ENCODE assay signal across 11 cellular contexts in the genomic region with DNA sequence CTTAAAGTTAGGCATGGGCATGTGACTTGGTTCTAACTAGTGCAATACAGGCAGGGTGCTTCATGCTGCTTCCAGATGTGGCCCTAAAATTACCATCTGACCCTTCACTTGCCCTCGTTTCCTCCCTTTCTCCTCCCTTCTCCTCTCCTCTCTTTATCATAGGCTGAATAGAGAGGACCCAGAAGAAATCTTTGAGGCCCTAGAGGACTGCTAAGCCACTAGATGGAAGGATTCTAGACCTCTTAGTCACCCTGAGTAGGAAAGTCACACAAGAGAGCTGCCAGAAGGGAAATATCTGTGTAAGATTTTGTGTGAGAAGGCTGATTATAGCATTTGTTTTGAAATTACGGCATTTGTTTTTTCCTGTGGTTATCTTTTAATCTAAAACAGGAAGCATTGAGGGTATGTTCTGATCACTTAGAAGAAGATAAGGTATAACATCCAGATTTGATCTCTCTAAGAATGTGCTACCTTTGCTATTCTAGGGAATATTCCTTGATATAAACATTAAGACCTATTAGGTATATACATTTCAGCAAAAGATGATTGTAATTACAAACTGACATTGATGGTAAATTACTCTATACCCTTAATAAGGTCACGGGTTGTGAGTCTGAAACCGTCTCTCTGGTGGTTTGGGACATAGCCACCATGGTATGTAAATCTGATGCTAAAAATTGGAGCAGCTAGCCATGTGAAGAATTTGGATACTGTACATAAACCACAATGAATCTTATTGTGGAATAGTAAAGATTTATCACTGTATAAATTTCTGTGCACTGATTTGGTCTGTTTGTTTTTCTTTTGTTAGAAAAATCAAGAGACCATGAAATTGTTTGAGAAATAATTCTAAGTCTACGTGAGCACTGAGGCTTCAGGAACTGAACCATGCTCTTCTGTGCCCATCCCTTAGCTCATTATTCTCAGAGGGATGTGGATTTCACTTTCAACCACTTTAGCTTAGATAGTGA.
A peak's percentile ranks its signal among the peaks of the same experiment; 100 is the strongest.
DNase-seq lines count a peak whose midpoint lies in the region; ATAC-seq, FAIRE-seq and TF ChIP-seq lines count a peak whose summit lies in the region.
"Had no signal": no experiment of that assay in that cellular context is flagged by ENCODE, and none has a peak within 500 bp of the region (broad histone marks: within the 10 kb centered on the region; RNA-seq: fewer than 3 reads in every experiment).

No MANE protein-coding gene starts in this region.

- H2BK5ac ChIP-seq in trophoblast cell (ENCODE audit: low read depth, low read length, poor library complexity), result no peak overlapping the region

- intact Hi-C loops in HepG2 (cut with micrococcal nuclease; ENCODE audit: unreplicated experiment), result no loop called here

- H4K12ac ChIP-seq in trophoblast cell (ENCODE audit: low read depth, low read length), result no peak overlapping the region

- FAIRE-seq in HepG2 (lab: Jason Lieb, UNC), result no peak

- POLR2A ChIA-PET in HepG2 (lab: Yijun Ruan, JAX), result no interaction called here

- H4K8ac ChIP-seq in trophoblast cell (ENCODE audit: low read depth, low read length), result no peak overlapping the region

- no peak overlapping the region for H3K4ac ChIP-seq in trophoblast cell (ENCODE audit: low read depth, low read length)

- H3K27ac ChIP-seq in trophoblast cell (ENCODE audit: low read depth, low read length) (no peak overlapping the region), HepG2 (ENCODE audit: extremely low read length, insufficient read depth, low read length) (no peak overlapping the region)

- no peak for TF ChIP-seq CTCF in HepG2 (CRISPR knock-in tag; IDR thresholded peaks at IDR 0.05)

- H2AFZ ChIP-seq in trophoblast cell (ENCODE audit: insufficient read depth, low read length, poor library complexity) (no peak overlapping the region), HepG2 (ENCODE audit: low read length) (no peak overlapping the region)

- no CpG with 5 or more reads among the region's 5 CpGs for WGBS in trophoblast cell (ENCODE audit: extremely low coverage, insufficient coverage, insufficient read length)
- WGBS in HepG2 (ENCODE audit: low lambda C conversion rate), result 2% methylated on average over 5 of the region's 5 CpGs

- peak overlapping the region; percentile 20 for H2BK120ac ChIP-seq in trophoblast cell (ENCODE audit: insufficient read depth, low read length, poor library complexity)

- BruUV-seq in HepG2 (replicated peaks; lab: Mats Ljungman, UMichigan), result no TSS peak

- DNase-seq in brain pericyte (ENCODE audit: low read depth, low spot score), result peak; percentile 79
- peak in 1 of 2 donors; percentile 80 for DNase-seq in trophoblast cell
- DNase-seq in HepG2 (ENCODE audit: low spot score), result no peak
- DNase-seq in NCI-H2107 treated with DMSO at 0.1 percent for 48 hours (lab: John Stamatoyannopoulos, UW; ENCODE audit: unreplicated experiment), result no peak
- DNase-seq in NCI-H1092 (lab: John Stamatoyannopoulos, UW), result no peak
- DNase-seq in stimulated activated CD4-positive, alpha-beta T cell treated with anti-CD3 and anti-CD28 coated beads, Interleukin-4, amount 100 ng/mL, for 4 hours, result no peak
- DNase-seq: mucosa of descending colon, NCI-H187, T-helper 1 cell had no signal

- no peak overlapping the region for H2AK5ac ChIP-seq in trophoblast cell (ENCODE audit: low read length)

- no peak overlapping the region for H3K18ac ChIP-seq in trophoblast cell (ENCODE audit: low read length)

- H3K79me2 ChIP-seq in trophoblast cell (ENCODE audit: control insufficient read depth, insufficient read depth, low read length, poor library complexity), result no peaks in the 10 kb centered on the region
- no peaks in the 10 kb centered on the region for H3K79me2 ChIP-seq in HepG2 (ENCODE audit: insufficient read depth, low read length)

- H2BK12ac ChIP-seq in trophoblast cell (ENCODE audit: low read length), result no peak overlapping the region

- TF ChIP-seq POLR2A in HepG2 (IDR thresholded peaks at IDR 0.05; ENCODE audit: insufficient read depth in 1 of 2, low read depth in 2 of 2, low read length in 2 of 2), result no peak

- H3K4me2 ChIP-seq in trophoblast cell (ENCODE audit: low read length) (no peak overlapping the region), HepG2 (ENCODE audit: low read depth, low read length) (no peak overlapping the region)

- in situ Hi-C loops in HepG2 (cut with HindIII; ENCODE audit: extremely low pct_ligation_motif_present, low pct_unique_long_range_greater_than_20kb), result no loop called here

- no peaks in the 10 kb centered on the region for H3K27me3 ChIP-seq in trophoblast cell (ENCODE audit: insufficient read depth, low read length)
- H3K27me3 ChIP-seq in HepG2 (ENCODE audit: control insufficient read depth in 1 of 2, insufficient read depth in 2 of 2, low read length in 2 of 2), result no peaks in the 10 kb centered on the region

- no peaks in the 10 kb centered on the region for H3K9me3 ChIP-seq in trophoblast cell (ENCODE audit: insufficient read depth, low read depth, low read length)
- H3K9me3 ChIP-seq in HepG2 (ENCODE audit: low read length), result no peaks in the 10 kb centered on the region
- H3K9me3 ChIP-seq: mucosa of descending colon had no signal

- no peak for TF ChIP-seq RAD21 in HepG2 (CRISPR knock-in tag; IDR thresholded peaks at IDR 0.05)

- ATAC-seq in GM18498 (IDR thresholded peaks at IDR 0.05; ENCODE audit: unreplicated experiment) (peak; percentile 53), HG03159 (IDR thresholded peaks at IDR 0.05; ENCODE audit: unreplicated experiment) (peak; percentile 42), HepG2 (no peak)
- ATAC-seq: mucosa of descending colon had no signal

- no peak overlapping the region for H3K14ac ChIP-seq in trophoblast cell (ENCODE audit: low read length)

- peaks cover 4 to 6% of the 10 kb centered on the region in 2 experiments for H3K4me1 ChIP-seq in trophoblast cell (ENCODE audit: control insufficient read depth in 1 of 2, insufficient read depth in 2 of 2, low read length in 2 of 2)
- no peaks in the 10 kb centered on the region for H3K4me1 ChIP-seq in HepG2 (ENCODE audit: insufficient read depth, low read length)

- no peak for TF ChIP-seq EP300 in HepG2 (IDR thresholded peaks at IDR 0.05; ENCODE audit: low read depth in 2 of 2, low read length in 2 of 2)
- no peak for TF ChIP-seq EP300 in HepG2 (CRISPR knock-in tag; IDR thresholded peaks at IDR 0.05; ENCODE audit: borderline replicate concordance)

- H4K91ac ChIP-seq in trophoblast cell (ENCODE audit: low read depth, low read length), result no peak overlapping the region

- no peak overlapping the region for H3K23ac ChIP-seq in trophoblast cell (ENCODE audit: low read length)

- H3K4me3 ChIP-seq in trophoblast cell (ENCODE audit: low read depth, low read length), result no peak overlapping the region
- H3K4me3 ChIP-seq in HepG2 (replicated peaks in 1 of 3; ENCODE audit: insufficient read depth in 1 of 3, low read depth in 2 of 3, low read length in 3 of 3), result no peak overlapping the region
- H3K4me3 ChIP-seq: mucosa of descending colon had no signal

- H4K20me1 ChIP-seq in HepG2 (ENCODE audit: insufficient read depth, low read length), result no peaks in the 10 kb centered on the region

- H3K9ac ChIP-seq in trophoblast cell (ENCODE audit: low read length) (no peak overlapping the region), HepG2 (ENCODE audit: insufficient read depth, low read depth, low read length) (no peak overlapping the region)

- H3K79me1 ChIP-seq in trophoblast cell (ENCODE audit: low read length), result peaks cover 4% of the 10 kb centered on the region

- no peaks in the 10 kb centered on the region for H3K36me3 ChIP-seq in trophoblast cell (ENCODE audit: control insufficient read depth in 1 of 2, insufficient read depth in 2 of 2, low read length in 2 of 2)
- H3K36me3 ChIP-seq in HepG2 (replicated peaks in 1 of 2; ENCODE audit: control insufficient read depth in 1 of 2, insufficient read depth in 2 of 2, low read length in 2 of 2), result no peaks in the 10 kb centered on the region

- CTCF ChIA-PET in HepG2 (lab: Yijun Ruan, JAX; ENCODE audit: low intra/inter-chr PET ratio, low total read pairs), result no interaction called here

TF ChIP-seq in HepG2, 621 proteins besides CTCF, POLR2A, EP300 and RAD21 (continues in another document):
- TF ChIP-seq ZFP36 (IDR thresholded peaks at IDR 0.05; ENCODE audit: borderline replicate concordance, low read depth, low read length, partially characterized antibody) (no peak), SMARCC2 (IDR thresholded peaks at IDR 0.05) (no peak), ZNF543 (CRISPR knock-in tag; IDR thresholded peaks at IDR 0.05) (no peak), U2AF1 (optimal IDR thresholded peaks at IDR 0.05; ENCODE audit: low read depth, low read length) (no peak), ZIK1 (CRISPR knock-in tag; IDR thresholded peaks at IDR 0.05; ENCODE audit: borderline replicate concordance, low read depth) (no peak)
- TF ChIP-seq, protein P1, sequence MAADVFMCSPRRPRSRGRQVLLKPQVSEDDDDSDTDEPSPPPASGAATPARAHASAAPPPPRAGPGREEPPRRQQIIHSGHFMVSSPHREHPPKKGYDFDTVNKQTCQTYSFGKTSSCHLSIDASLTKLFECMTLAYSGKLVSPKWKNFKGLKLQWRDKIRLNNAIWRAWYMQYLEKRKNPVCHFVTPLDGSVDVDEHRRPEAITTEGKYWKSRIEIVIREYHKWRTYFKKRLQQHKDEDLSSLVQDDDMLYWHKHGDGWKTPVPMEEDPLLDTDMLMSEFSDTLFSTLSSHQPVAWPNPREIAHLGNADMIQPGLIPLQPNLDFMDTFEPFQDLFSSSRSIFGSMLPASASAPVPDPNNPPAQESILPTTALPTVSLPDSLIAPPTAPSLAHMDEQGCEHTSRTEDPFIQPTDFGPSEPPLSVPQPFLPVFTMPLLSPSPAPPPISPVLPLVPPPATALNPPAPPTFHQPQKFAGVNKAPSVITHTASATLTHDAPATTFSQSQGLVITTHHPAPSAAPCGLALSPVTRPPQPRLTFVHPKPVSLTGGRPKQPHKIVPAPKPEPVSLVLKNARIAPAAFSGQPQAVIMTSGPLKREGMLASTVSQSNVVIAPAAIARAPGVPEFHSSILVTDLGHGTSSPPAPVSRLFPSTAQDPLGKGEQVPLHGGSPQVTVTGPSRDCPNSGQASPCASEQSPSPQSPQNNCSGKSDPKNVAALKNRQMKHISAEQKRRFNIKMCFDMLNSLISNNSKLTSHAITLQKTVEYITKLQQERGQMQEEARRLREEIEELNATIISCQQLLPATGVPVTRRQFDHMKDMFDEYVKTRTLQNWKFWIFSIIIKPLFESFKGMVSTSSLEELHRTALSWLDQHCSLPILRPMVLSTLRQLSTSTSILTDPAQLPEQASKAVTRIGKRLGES (CRISPR knock-in tag; IDR thresholded peaks at IDR 0.05; ENCODE audit: borderline replicate concordance), result no peak
